In genomic region chr15:31331389-31331788, GRCh38 we compare ENCODE assay signal across 14 cellular contexts. TPM values are rescaled to one million over a fixed set of nuclear protein-coding genes. Genes with fewer than 3 reads are reported as not detected.
DNase-seq lines count a peak whose midpoint lies in the region; ATAC-seq and TF ChIP-seq lines count a peak whose summit lies in the region.
"Had no signal": no experiment of that assay in that cellular context is flagged by ENCODE, and none has a peak within 500 bp of the region (broad histone marks: within the 10 kb centered on the region; RNA-seq: fewer than 3 reads in every experiment).

No MANE protein-coding gene starts in this region.

- H3K27me3 ChIP-seq in tibial artery, result no peaks in the 10 kb centered on the region

- peak overlapping the region; percentile 6 for H3K4me3 ChIP-seq in GM12875 (ENCODE audit: low read depth, low read length)
- H3K4me3 ChIP-seq in tibial artery, result no peak overlapping the region

- H3K27ac Mint-ChIP-seq in activated T-helper 17 cell treated with anti-CD3 and anti-CD28 coated beads, Interleukin-2, amount 50 U/mL, for 72 hours, result peak overlapping the region; percentile 63
- peak overlapping the region; percentile 88 to 92 for H3K27ac Mint-ChIP-seq in natural killer cell

- H3K4me1 ChIP-seq in tibial artery, result peaks cover 0 to 64% (median 42%) of the 10 kb centered on the region in 4 donors

- ATAC-seq in activated T-helper 17 cell treated with anti-CD3 and anti-CD28 coated beads, Interleukin-2, amount 50 U/mL, for 72 hours (replicated peaks), result no peak
- no peak for ATAC-seq in natural killer cell
- no peak for ATAC-seq in HG02981 (IDR thresholded peaks at IDR 0.05; ENCODE audit: unreplicated experiment)

- H3K36me3 ChIP-seq in tibial artery, result no peaks in the 10 kb centered on the region

- H3K9me3 ChIP-seq in tibial artery, result no peaks in the 10 kb centered on the region

- peaks cover 41% of the 10 kb centered on the region for H3K36me3 Mint-ChIP-seq in activated T-helper 17 cell treated with anti-CD3 and anti-CD28 coated beads, Interleukin-2, amount 50 U/mL, for 72 hours (ENCODE audit: low read depth)
- no peaks in the 10 kb centered on the region for H3K36me3 Mint-ChIP-seq in natural killer cell

- H3K4me1 Mint-ChIP-seq in activated T-helper 17 cell treated with anti-CD3 and anti-CD28 coated beads, Interleukin-2, amount 50 U/mL, for 72 hours, result peaks cover 36% of the 10 kb centered on the region
- H3K4me1 Mint-ChIP-seq in natural killer cell, result peaks cover 67 to 81% of the 10 kb centered on the region in 2 donors

- H3K9me3 Mint-ChIP-seq in activated T-helper 17 cell treated with anti-CD3 and anti-CD28 coated beads, Interleukin-2, amount 50 U/mL, for 72 hours, result no peaks in the 10 kb centered on the region
- no peaks in the 10 kb centered on the region for H3K9me3 Mint-ChIP-seq in natural killer cell

- peak overlapping the region; percentile 96 for H3K4me3 Mint-ChIP-seq in activated T-helper 17 cell treated with anti-CD3 and anti-CD28 coated beads, Interleukin-2, amount 50 U/mL, for 72 hours
- H3K4me3 Mint-ChIP-seq in natural killer cell, result peak overlapping the region; percentile 99

- no peak for TF ChIP-seq CTCF in GM12875 (IDR thresholded peaks at IDR 0.05; ENCODE audit: borderline replicate concordance, insufficient read depth, low read depth, low read length)
- no peak for TF ChIP-seq CTCF in natural killer cell (IDR thresholded peaks at IDR 0.05)
- no peak for TF ChIP-seq CTCF in tibial artery (IDR thresholded peaks at IDR 0.05)

- H3K27me3 Mint-ChIP-seq in activated T-helper 17 cell treated with anti-CD3 and anti-CD28 coated beads, Interleukin-2, amount 50 U/mL, for 72 hours, result no peaks in the 10 kb centered on the region
- H3K27me3 Mint-ChIP-seq in natural killer cell (ENCODE audit: low read depth in 2 of 2), result no peaks in the 10 kb centered on the region

- DNase-seq in CD1c-positive myeloid dendritic cell (ENCODE audit: extremely low spot score) (peak; percentile 12), natural killer cell (no peak), kidney tubule cell (ENCODE audit: low spot score) (no peak), NCI-H2196 (lab: John Stamatoyannopoulos, UW; ENCODE audit: unreplicated experiment) (no peak), tibial artery (no peak)
- DNase-seq: hippocampal formation; mammary epithelial cell; NCI-H1694 treated with DMSO at 0.1 percent for 48 hours; NCI-H82; stimulated activated CD4-positive, alpha-beta T cell treated with anti-CD3 and anti-CD28 coated beads, Interleukin-1b, Interleukin-23, amount 100 ng/mL, for 48 hours; stimulated activated naive CD4-positive, alpha-beta T cell had no signal

- intact Hi-C loops in natural killer cell (cut with micrococcal nuclease), result no loop called here
- intact Hi-C loops in tibial artery (cut with DNase I; ENCODE audit: low total_unique reads), result loop anchor here (5.0 kb wide), 1 partner anchor 106 kb away; no protein-coding TSS in a partner anchor

- no peak overlapping the region for H3K27ac ChIP-seq in tibial artery

RNA-seq across cellular contexts. Expression of gene KLF13, which starts 4.8 kb away (rescaled TPM):
- 100 to 1,000 TPM; 101 to 119 TPM for total RNA-seq in activated T-helper 17 cell treated with anti-CD3 and anti-CD28 coated beads, Interleukin-2, amount 50 U/mL, for 72 hours
- total RNA-seq in natural killer cell, result 100 to 1,000 TPM; 277 to 328 (median 300) TPM
